Comparison of ENCODE assay signal across 1 cellular context in the genomic region with DNA sequence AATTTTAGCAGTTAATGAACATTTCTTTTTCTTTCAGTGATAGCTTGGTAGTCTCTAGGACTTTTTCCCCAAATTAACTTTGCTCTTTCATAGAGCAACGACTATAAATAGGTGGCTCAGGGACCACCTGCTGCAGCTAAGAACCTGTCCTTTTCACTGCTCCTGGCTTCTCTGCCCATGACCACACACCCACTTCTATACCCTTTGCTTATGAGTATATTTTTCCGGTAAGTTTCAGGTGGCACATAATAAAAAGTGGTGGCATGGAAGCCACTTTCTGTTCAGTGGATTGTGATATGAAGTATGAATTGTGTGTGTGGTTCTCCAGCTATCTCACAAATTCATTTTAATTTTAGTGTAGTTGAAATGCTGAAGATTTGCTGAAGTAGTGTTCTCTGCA.
TF ChIP-seq lines count a peak whose summit lies in the region.

No MANE protein-coding gene starts in this region.

TF ChIP-seq in A549, 52 proteins besides CTCF, POLR2A, EP300 and RAD21 (continued from another document):
- TF ChIP-seq FOXS1 (CRISPR knock-in tag; IDR thresholded peaks at IDR 0.05), result no peak
- no peak for TF ChIP-seq JUNB (IDR thresholded peaks at IDR 0.05)
- TF ChIP-seq, protein P1, sequence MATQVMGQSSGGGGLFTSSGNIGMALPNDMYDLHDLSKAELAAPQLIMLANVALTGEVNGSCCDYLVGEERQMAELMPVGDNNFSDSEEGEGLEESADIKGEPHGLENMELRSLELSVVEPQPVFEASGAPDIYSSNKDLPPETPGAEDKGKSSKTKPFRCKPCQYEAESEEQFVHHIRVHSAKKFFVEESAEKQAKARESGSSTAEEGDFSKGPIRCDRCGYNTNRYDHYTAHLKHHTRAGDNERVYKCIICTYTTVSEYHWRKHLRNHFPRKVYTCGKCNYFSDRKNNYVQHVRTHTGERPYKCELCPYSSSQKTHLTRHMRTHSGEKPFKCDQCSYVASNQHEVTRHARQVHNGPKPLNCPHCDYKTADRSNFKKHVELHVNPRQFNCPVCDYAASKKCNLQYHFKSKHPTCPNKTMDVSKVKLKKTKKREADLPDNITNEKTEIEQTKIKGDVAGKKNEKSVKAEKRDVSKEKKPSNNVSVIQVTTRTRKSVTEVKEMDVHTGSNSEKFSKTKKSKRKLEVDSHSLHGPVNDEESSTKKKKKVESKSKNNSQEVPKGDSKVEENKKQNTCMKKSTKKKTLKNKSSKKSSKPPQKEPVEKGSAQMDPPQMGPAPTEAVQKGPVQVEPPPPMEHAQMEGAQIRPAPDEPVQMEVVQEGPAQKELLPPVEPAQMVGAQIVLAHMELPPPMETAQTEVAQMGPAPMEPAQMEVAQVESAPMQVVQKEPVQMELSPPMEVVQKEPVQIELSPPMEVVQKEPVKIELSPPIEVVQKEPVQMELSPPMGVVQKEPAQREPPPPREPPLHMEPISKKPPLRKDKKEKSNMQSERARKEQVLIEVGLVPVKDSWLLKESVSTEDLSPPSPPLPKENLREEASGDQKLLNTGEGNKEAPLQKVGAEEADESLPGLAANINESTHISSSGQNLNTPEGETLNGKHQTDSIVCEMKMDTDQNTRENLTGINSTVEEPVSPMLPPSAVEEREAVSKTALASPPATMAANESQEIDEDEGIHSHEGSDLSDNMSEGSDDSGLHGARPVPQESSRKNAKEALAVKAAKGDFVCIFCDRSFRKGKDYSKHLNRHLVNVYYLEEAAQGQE (IDR thresholded peaks at IDR 0.05), result no peak
- TF ChIP-seq FOSB (CRISPR knock-in tag; IDR thresholded peaks at IDR 0.05), result no peak
- no peak for TF ChIP-seq CHD4 (IDR thresholded peaks at IDR 0.05; ENCODE audit: borderline replicate concordance)
- no peak for TF ChIP-seq HEYL (CRISPR knock-in tag; IDR thresholded peaks at IDR 0.05)
- no peak for TF ChIP-seq ZC3H11A (IDR thresholded peaks at IDR 0.05)
- no peak for TF ChIP-seq RARB (CRISPR knock-in tag; IDR thresholded peaks at IDR 0.05)
